ENCODE assay signal across 12 cellular contexts in the genomic region with DNA sequence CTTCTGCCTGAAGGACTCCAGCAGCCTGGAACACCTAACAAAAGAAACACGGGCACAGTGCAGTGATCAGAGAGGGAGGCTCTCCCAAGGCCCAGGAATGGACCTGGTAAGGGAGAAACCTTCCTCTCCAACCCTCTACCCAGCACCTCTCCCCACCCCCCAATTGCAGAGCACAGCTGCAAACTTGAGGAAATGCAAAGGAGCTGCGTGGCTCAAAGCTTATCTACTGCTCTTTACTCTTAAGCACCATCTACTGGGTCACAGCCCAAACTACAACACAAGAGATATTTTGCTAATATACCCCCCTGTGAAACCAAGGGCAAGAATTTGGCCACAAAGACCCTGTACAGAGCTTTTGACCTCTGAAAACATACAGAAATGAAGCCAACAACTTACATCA.
A peak's percentile ranks its signal among the peaks of the same experiment; 100 is the strongest.
DNase-seq lines count a peak whose midpoint lies in the region; ATAC-seq and TF ChIP-seq lines count a peak whose summit lies in the region.
"Had no signal": no experiment of that assay in that cellular context is flagged by ENCODE, and none has a peak within 500 bp of the region (broad histone marks: within the 10 kb centered on the region; RNA-seq: fewer than 3 reads in every experiment).

No MANE protein-coding gene starts in this region.

- H3K4me1 Mint-ChIP-seq in endothelial cell (ENCODE audit: unreplicated experiment): peaks cover 6% of the 10 kb centered on the region
- H3K4me1 Mint-ChIP-seq: nephron had no signal

- H3K4me1 ChIP-seq in DOHH2 (ENCODE audit: control insufficient read depth, low read length) (peaks cover 36% of the 10 kb centered on the region), Karpas-422 (ENCODE audit: low read length) (peaks cover 16% of the 10 kb centered on the region)
- H3K4me1 ChIP-seq: SJSA1 had no signal

- H4K20me1 ChIP-seq in DOHH2 (ENCODE audit: control insufficient read depth, insufficient read depth, low read depth, low read length) (no peaks in the 10 kb centered on the region), Karpas-422 (ENCODE audit: insufficient read depth, low read depth, low read length) (no peaks in the 10 kb centered on the region)

- no peaks in the 10 kb centered on the region for H3F3A ChIP-seq in DOHH2 (ENCODE audit: control insufficient read depth, insufficient read depth)

- no peak overlapping the region for H3K4me3 Mint-ChIP-seq in endothelial cell (ENCODE audit: unreplicated experiment)
- H3K4me3 Mint-ChIP-seq: nephron had no signal

- no peaks in the 10 kb centered on the region for H3K9me3 ChIP-seq in DOHH2 (ENCODE audit: control insufficient read depth, insufficient read depth, low read length)
- H3K9me3 ChIP-seq in Karpas-422 (ENCODE audit: low read length): no peaks in the 10 kb centered on the region
- H3K9me3 ChIP-seq: SJSA1 had no signal

- H3K9ac ChIP-seq in Karpas-422 (ENCODE audit: low read length): peak overlapping the region; percentile 35

- H3K27me3 ChIP-seq in DOHH2 (ENCODE audit: control insufficient read depth, low read length) (no peaks in the 10 kb centered on the region), Karpas-422 (ENCODE audit: low read length) (no peaks in the 10 kb centered on the region)
- H3K27me3 ChIP-seq: SJSA1 had no signal

- H3K4me3 ChIP-seq in DOHH2 (ENCODE audit: low read length) (peak overlapping the region; percentile 23), Karpas-422 (ENCODE audit: low read length) (no peak overlapping the region; the same call in 1 of the 2 replicates), foreskin fibroblast (ENCODE audit: low read depth in 1 of 2, low read length in 2 of 2) (no peak overlapping the region)
- H3K4me3 ChIP-seq: SJSA1 had no signal

- peaks cover 4% of the 10 kb centered on the region; the same call in 1 of the 2 replicates for H3K36me3 ChIP-seq in DOHH2 (ENCODE audit: control insufficient read depth, low read length)
- H3K36me3 ChIP-seq in Karpas-422 (ENCODE audit: insufficient read depth, low read length): no peaks in the 10 kb centered on the region
- H3K36me3 ChIP-seq: SJSA1 had no signal

- no peaks in the 10 kb centered on the region for H3K27me3 Mint-ChIP-seq in endothelial cell (ENCODE audit: unreplicated experiment)

- no peak overlapping the region for H3K27ac Mint-ChIP-seq in endothelial cell (ENCODE audit: unreplicated experiment)
- H3K27ac Mint-ChIP-seq: nephron had no signal

- peak overlapping the region; percentile 43 for H3K27ac ChIP-seq in DOHH2 (ENCODE audit: low read depth, low read length)
- H3K27ac ChIP-seq in Karpas-422 (ENCODE audit: low read length): no peak overlapping the region
- H3K27ac ChIP-seq: HL-60, SJSA1 had no signal

- H3K4me2 ChIP-seq in DOHH2 (ENCODE audit: low read length) (peak overlapping the region; percentile 57), Karpas-422 (ENCODE audit: low read depth, low read length, poor library complexity, severe bottlenecking) (peak overlapping the region; percentile 38)

- H3K9me2 ChIP-seq in DOHH2 (replicated peaks; ENCODE audit: control insufficient read depth, low read length) (no peaks in the 10 kb centered on the region), Karpas-422 (replicated peaks; ENCODE audit: insufficient read depth, low read length) (no peaks in the 10 kb centered on the region)

- no peak overlapping the region for H2AFZ ChIP-seq in Karpas-422 (ENCODE audit: low read length)

- H3K79me2 ChIP-seq in DOHH2 (ENCODE audit: control insufficient read depth, low read length) (no peaks in the 10 kb centered on the region), Karpas-422 (ENCODE audit: low read length) (no peaks in the 10 kb centered on the region)

- peak; percentile 79 for ATAC-seq in GM21360 (IDR thresholded peaks at IDR 0.05; ENCODE audit: unreplicated experiment)

- no peaks in the 10 kb centered on the region for H3K9me3 Mint-ChIP-seq in endothelial cell (ENCODE audit: unreplicated experiment)

- H3K36me3 Mint-ChIP-seq in endothelial cell (ENCODE audit: low read depth, unreplicated experiment): peaks cover 4% of the 10 kb centered on the region

- DNase-seq in Karpas-422: peak; percentile 86
- no peak for DNase-seq in endothelial cell (ENCODE audit: low spot score)
- no peak for DNase-seq in NCI-H446 treated with DMSO at 0.1 percent for 48 hours (lab: John Stamatoyannopoulos, UW)
- no peak for DNase-seq in stimulated activated naive CD4-positive, alpha-beta T cell treated with Interleukin-2 at 50 U/mL for 16 hours (lab: John Stamatoyannopoulos, UW)
- no peak for DNase-seq in foreskin fibroblast
- DNase-seq in central memory CD4-positive, alpha-beta T cell: no peak
- DNase-seq: EL had no signal

- peak; percentile 68 for TF ChIP-seq CTCF in DOHH2 (IDR thresholded peaks at IDR 0.05; ENCODE audit: low read depth, low read length, poor library complexity, severe bottlenecking)
- peak; percentile 26 for TF ChIP-seq CTCF in endothelial cell (IDR thresholded peaks at IDR 0.05; ENCODE audit: unreplicated experiment)
- TF ChIP-seq CTCF in foreskin fibroblast (IDR thresholded peaks at IDR 0.05; ENCODE audit: low read depth, low read length): no peak
